ENCODE assay signal across 8 cellular contexts in genomic region chr9:109013678-109014145, GRCh38. TPM values are rescaled to one million over a fixed set of nuclear protein-coding genes. Genes with fewer than 3 reads are reported as not detected.
DNase-seq lines count a peak whose midpoint lies in the region; ATAC-seq, FAIRE-seq and TF ChIP-seq lines count a peak whose summit lies in the region.

No MANE protein-coding gene starts in this region.

- peak overlapping the region; percentile 84 for H3K4me3 Mint-ChIP-seq in MCF 10A (ENCODE audit: unreplicated experiment)
- peak overlapping the region; percentile 96 for H3K4me3 Mint-ChIP-seq in memory B cell

- CTCF ChIA-PET in MCF 10A (lab: Yijun Ruan, JAX), result interaction anchor here (0.6 to 1.4 kb wide), 5 partner anchors 9 to 441 kb away, joined by 3 to 4 read pairs (median 3); no protein-coding TSS in a partner anchor

- H3K36me3 ChIP-seq in BE2C (peaks cover 5% of the 10 kb centered on the region), HUES6 (ENCODE audit: control insufficient read depth, insufficient read depth, low read length) (peaks cover 4% of the 10 kb centered on the region; the same call in 1 of the 2 replicates), upper lobe of left lung (no peaks in the 10 kb centered on the region)

- intact Hi-C loops in MCF 10A (cut with micrococcal nuclease), result loop anchor here (2.0 to 5.0 kb wide), 4 partner anchors 17 to 304 kb away; partner anchors contain the start of gene TMEM245

- H3K4me1 Mint-ChIP-seq in MCF 10A (ENCODE audit: insufficient read depth, unreplicated experiment) (peaks cover 24% of the 10 kb centered on the region), memory B cell (peaks cover 25% of the 10 kb centered on the region)

- H3K27ac Mint-ChIP-seq in MCF 10A (ENCODE audit: low read depth, unreplicated experiment) (peak overlapping the region; percentile 86), memory B cell (peak overlapping the region; percentile 79)

- TF ChIP-seq POLR2A in upper lobe of left lung (IDR thresholded peaks at IDR 0.05), result no peak

- POLR2A ChIA-PET in MCF 10A (lab: Yijun Ruan, JAX), result interaction anchor here (0.8 to 1.9 kb wide), 10 partner anchors 8 to 303 kb away, joined by 3 to 7 read pairs (median 4); partner anchors contain the start of gene TMEM245

- no peak for FAIRE-seq in GM19239 (lab: Jason Lieb, UNC)

- no peak for TF ChIP-seq EP300 in upper lobe of left lung (IDR thresholded peaks at IDR 0.05)

- WGBS in upper lobe of left lung, 2 donors, result 3 to 30% methylated on average over 2 to 10 of the region's 12 CpGs

- H3K27me3 ChIP-seq in BE2C (no peaks in the 10 kb centered on the region), HUES6 (ENCODE audit: control insufficient read depth, insufficient read depth, low read length) (peaks cover 7% of the 10 kb centered on the region; the same call in 1 of the 2 replicates), upper lobe of left lung (no peaks in the 10 kb centered on the region)

- H3K9me3 ChIP-seq in BE2C (no peaks in the 10 kb centered on the region), HUES6 (ENCODE audit: control insufficient read depth, insufficient read depth, low read depth, low read length) (no peaks in the 10 kb centered on the region), upper lobe of left lung (no peaks in the 10 kb centered on the region)

- H3K9me3 Mint-ChIP-seq in MCF 10A (ENCODE audit: unreplicated experiment), result no peaks in the 10 kb centered on the region
- H3K9me3 Mint-ChIP-seq in memory B cell, result no peaks in the 10 kb centered on the region

- BruUV-seq in MCF 10A (replicated peaks; lab: Mats Ljungman, UMichigan), result no TSS peak

- no peaks in the 10 kb centered on the region for H3K27me3 Mint-ChIP-seq in MCF 10A (ENCODE audit: insufficient read depth, unreplicated experiment)
- peaks cover 9% of the 10 kb centered on the region for H3K27me3 Mint-ChIP-seq in memory B cell

- no peak overlapping the region for H3K9ac ChIP-seq in HUES6 (ENCODE audit: low read length)

- H3K27ac ChIP-seq in HUES6 (ENCODE audit: low read depth, low read length) (no peak overlapping the region), upper lobe of left lung (peak overlapping the region; percentile 86 to 98 (median 92))

- H3K36me3 Mint-ChIP-seq in MCF 10A (ENCODE audit: insufficient read depth, unreplicated experiment) (peaks cover 27% of the 10 kb centered on the region), memory B cell (no peaks in the 10 kb centered on the region)

- peak overlapping the region; percentile 57 for H3K4me3 ChIP-seq in BE2C (ENCODE audit: low read depth, low read length)
- peak overlapping the region; percentile 73 for H3K4me3 ChIP-seq in HUES6 (ENCODE audit: low read depth, low read length)
- peak overlapping the region; percentile 18 to 77 (median 72) for H3K4me3 ChIP-seq in upper lobe of left lung

- DNase-seq in BE2C (no peak), MCF 10A (ENCODE audit: unreplicated experiment) (no peak), memory B cell (ENCODE audit: low spot score in 2 of 2) (no peak), upper lobe of left lung (no peak), GM19239 (ENCODE audit: insufficient read length, low spot score) (no peak)

- peaks cover 3% of the 10 kb centered on the region for H3K4me1 ChIP-seq in BE2C
- peaks cover 21% of the 10 kb centered on the region for H3K4me1 ChIP-seq in HUES6 (ENCODE audit: control insufficient read depth, insufficient read depth, low read length)
- peaks cover 24 to 59% (median 37%) of the 10 kb centered on the region in 4 donors for H3K4me1 ChIP-seq in upper lobe of left lung

- ATAC-seq in memory B cell (ENCODE audit: low read depth) (no peak), upper lobe of left lung (ENCODE audit: low FRiP score in 2 of 2) (peak in 1 of 2 donors; percentile 36), GM19351 (IDR thresholded peaks at IDR 0.05; ENCODE audit: unreplicated experiment) (no peak), GM18861 (IDR thresholded peaks at IDR 0.05; ENCODE audit: unreplicated experiment) (no peak)

- TF ChIP-seq CTCF in BE2C (IDR thresholded peaks at IDR 0.05; ENCODE audit: low read depth, low read length) (no peak), MCF 10A (IDR thresholded peaks at IDR 0.05; ENCODE audit: unreplicated experiment) (no peak), upper lobe of left lung (IDR thresholded peaks at IDR 0.05) (no peak)

RNA-seq across cellular contexts. Expression of gene CTNNAL1, which starts 0.4 kb away (rescaled TPM):
- polyA plus RNA-seq in BE2C (2012; ENCODE audit: insufficient read depth, insufficient read length, low read depth), result 9.8 TPM
- 48.6 and 85.6 TPM in 2 replicates for total RNA-seq in MCF 10A (2022)
- 10 to 100 TPM; 10.5 to 59.6 (median 25.9) TPM for total RNA-seq in upper lobe of left lung
